In genomic region chr20:1309439-1309847, GRCh38 we compare ENCODE assay signal across 1 cellular context.
TF ChIP-seq lines count a peak whose summit lies in the region.

No MANE protein-coding gene starts in this region.

TF ChIP-seq in WTC11, 78 proteins besides CTCF, POLR2A, EP300 and RAD21:
- TF ChIP-seq USF2 (CRISPR knock-in tag; IDR thresholded peaks at IDR 0.05): peak; percentile 39
- TF ChIP-seq SP1 (CRISPR knock-in tag; conservative IDR thresholded peaks at IDR 0.05): no peak
- TF ChIP-seq ZNF121 (CRISPR knock-in tag; IDR thresholded peaks at IDR 0.05): no peak
- TF ChIP-seq ZNF317 (CRISPR knock-in tag; IDR thresholded peaks at IDR 0.05; ENCODE audit: borderline replicate concordance, low read depth): no peak
